ENCODE assay signal across 8 cellular contexts in the genomic region with DNA sequence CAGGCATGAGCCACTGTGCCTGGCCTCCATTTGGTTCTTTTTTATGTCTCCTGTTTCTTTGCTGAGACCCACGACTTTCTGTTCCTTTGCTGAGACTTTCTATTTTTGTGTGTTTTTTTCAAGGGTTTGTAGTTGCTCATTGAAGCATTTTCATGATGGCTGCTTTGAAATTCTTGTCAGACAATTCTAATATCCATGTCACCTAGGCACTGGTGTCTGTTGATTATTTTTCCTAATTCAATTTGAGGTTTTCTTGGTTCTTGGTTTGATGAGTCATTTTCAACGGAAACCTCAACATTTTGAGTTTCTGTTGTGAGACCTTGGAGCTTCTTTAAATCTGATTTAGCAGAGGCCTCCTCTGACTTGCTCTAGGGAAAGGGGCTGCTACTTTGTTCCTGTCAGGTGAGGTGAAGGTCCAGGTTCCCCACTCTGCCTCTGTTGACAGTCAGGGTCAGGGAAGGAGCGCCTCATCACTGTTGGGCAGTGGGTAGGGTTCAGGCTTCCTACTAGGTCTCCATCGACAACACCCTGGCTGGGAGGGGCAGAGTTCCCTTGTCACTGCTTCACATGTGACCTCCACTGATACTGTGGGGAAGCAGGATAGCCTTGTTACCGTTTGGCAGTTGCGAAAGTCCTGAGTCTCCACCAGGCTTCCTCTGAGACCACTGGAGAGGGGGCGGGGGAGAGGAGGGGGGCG.
A peak's percentile ranks its signal among the peaks of the same experiment; 100 is the strongest.
DNase-seq lines count a peak whose midpoint lies in the region; TF ChIP-seq lines count a peak whose summit lies in the region.

No MANE protein-coding gene starts in this region.

- H3K27me3 ChIP-seq in CD4-positive, alpha-beta memory T cell (ENCODE audit: insufficient read depth, low read length) = no peaks in the 10 kb centered on the region

- peaks cover 0 to 10% (median 7%) of the 10 kb centered on the region in 8 donors for H3K9me3 Mint-ChIP-seq in CD4-positive, alpha-beta memory T cell

- POLR2A ChIA-PET in CD4-positive, alpha-beta memory T cell (lab: Charles Lee; ENCODE audit: partially characterized antibody) = interaction anchor here (0.7 to 4.2 kb wide), 17 partner anchors 9 to 674 kb away, joined by 3 to 36 read pairs (median 4); partner anchors contain the start of genes AP5S1 and RNF24
- POLR2A ChIA-PET in HEK293 (lab: Yijun Ruan, JAX) = no interaction called here

- TF ChIP-seq CTCF in HEK293 (tag by site-specific recombination; IDR thresholded peaks at IDR 0.05) = no peak

- peak overlapping the region; percentile 83 to 97 (median 94) for H3K27ac Mint-ChIP-seq in CD4-positive, alpha-beta memory T cell

- peaks cover 29 to 55% (median 42%) of the 10 kb centered on the region in 4 donors for H3K4me1 Mint-ChIP-seq in CD4-positive, alpha-beta memory T cell

- intact Hi-C loops in CD4-positive, alpha-beta memory T cell (cut with micrococcal nuclease) = loop anchor here (1.0 to 10.0 kb wide), 2 partner anchors 93 to 258 kb away; partner anchors contain the start of gene AP5S1

- H3K36me3 Mint-ChIP-seq in CD4-positive, alpha-beta memory T cell = peaks cover 3 to 9% of the 10 kb centered on the region in 2 donors

- peak overlapping the region in 1 of 2 donors; percentile 31 for H3K4me3 ChIP-seq in CD4-positive, alpha-beta memory T cell (ENCODE audit: low read length in 2 of 2)
- H3K4me3 ChIP-seq in HEK293 (ENCODE audit: low read depth, low read length) (no peak overlapping the region), iPS-18c (ENCODE audit: insufficient read depth, low read depth, low read length) (peak overlapping the region; percentile 26; the same call in 1 of the 2 replicates)

- H3K36me3 ChIP-seq in CD4-positive, alpha-beta memory T cell (ENCODE audit: insufficient read depth, low read length) = no peaks in the 10 kb centered on the region
- no peaks in the 10 kb centered on the region for H3K36me3 ChIP-seq in HEK293 (ENCODE audit: control insufficient read depth in 2 of 2, insufficient read depth in 1 of 2, low read length in 2 of 2)

- CTCF ChIA-PET in CD4-positive, alpha-beta memory T cell (lab: Charles Lee; ENCODE audit: partially characterized antibody) = interaction anchor here (1.0 to 6.1 kb wide), 6 partner anchors 10 to 262 kb away, joined by 3 to 97 read pairs (median 6); partner anchors contain the start of genes AP5S1 and RNF24
- CTCF ChIA-PET in HEK293 (lab: Yijun Ruan, JAX) = interaction anchor here (0.6 to 4.0 kb wide), 6 partner anchors 10 to 797 kb away, joined by 3 to 36 read pairs (median 3); partner anchors contain the start of gene RNF24

- peak; percentile 64 to 79 (median 70) for DNase-seq in CD4-positive, alpha-beta memory T cell
- DNase-seq in activated naive CD4-positive, alpha-beta T cell treated with anti-CD3 and anti-CD28 coated beads, Interleukin-2, amount 50 U/mL, for 16 hours = peak; percentile 32
- DNase-seq in stimulated activated CD8-positive, alpha-beta memory T cell treated with anti-CD3 and anti-CD28 coated beads, Interleukin-12 subunit alpha, Interleukin-12 subunit beta, amount 100 ng/mL, for 1 hour (ENCODE audit: low read depth) = peak; percentile 16
- DNase-seq in NCI-H524 treated with DMSO at 0.1 percent for 48 hours (lab: John Stamatoyannopoulos, UW) (no peak), NCI-H345 (lab: John Stamatoyannopoulos, UW) (no peak)

- H3K4me1 ChIP-seq in CD4-positive, alpha-beta memory T cell (ENCODE audit: insufficient read depth, low read length) = peaks cover 48% of the 10 kb centered on the region
- peaks cover 4% of the 10 kb centered on the region; the same call in 1 of the 2 replicates for H3K4me1 ChIP-seq in HEK293 (ENCODE audit: control insufficient read depth, insufficient read depth, low read length)

- peak; percentile 40; the same call in 1 of the 2 replicates for TF ChIP-seq POLR2A in Raji (IDR thresholded peaks at IDR 0.05; ENCODE audit: insufficient read depth, low read depth, low read length)

- peak overlapping the region; percentile 39 for H3K27ac ChIP-seq in CD4-positive, alpha-beta memory T cell (ENCODE audit: low read depth, low read length)
- H3K27ac ChIP-seq in HEK293 (ENCODE audit: extremely low read depth, low read depth, low read length) = no peak overlapping the region

- H3K27me3 Mint-ChIP-seq in CD4-positive, alpha-beta memory T cell = no peaks in the 10 kb centered on the region

- peak overlapping the region; percentile 30 to 88 (median 69) for H3K4me3 Mint-ChIP-seq in CD4-positive, alpha-beta memory T cell

- H3K9me3 ChIP-seq in CD4-positive, alpha-beta memory T cell (ENCODE audit: control insufficient read depth in 1 of 2, low read length in 2 of 2) = no peaks in the 10 kb centered on the region
- no peaks in the 10 kb centered on the region for H3K9me3 ChIP-seq in HEK293 (ENCODE audit: control insufficient read depth, insufficient read depth, low read depth, low read length)
- no peaks in the 10 kb centered on the region for H3K9me3 ChIP-seq in iPS-18c (ENCODE audit: control insufficient read depth, insufficient read depth, low read length)

TF ChIP-seq in HEK293, 187 proteins besides CTCF, POLR2A, EP300 and RAD21:
- no peak for TF ChIP-seq ZNF843 (tag by site-specific recombination; IDR thresholded peaks at IDR 0.05)
- no peak for TF ChIP-seq KLF17 (tag by site-specific recombination; IDR thresholded peaks at IDR 0.05)
- TF ChIP-seq ZNF664 (tag by site-specific recombination; IDR thresholded peaks at IDR 0.05) = peak; percentile 17; the same call in 1 of the 2 replicates

Comparison
In these comparisons a context has a peak if more than half of its experiments do, and no peak if none do; other contexts are left out.
1. DNase-seq: peak in CD4-positive, alpha-beta memory T cell (5 of 5), activated naive CD4-positive, alpha-beta T cell treated with anti-CD3 and anti-CD28 coated beads, Interleukin-2, amount 50 U/mL, for 16 hours (single experiment) and stimulated activated CD8-positive, alpha-beta memory T cell treated with anti-CD3 and anti-CD28 coated beads, Interleukin-12 subunit alpha, Interleukin-12 subunit beta, amount 100 ng/mL, for 1 hour (single experiment); none in NCI-H524 treated with DMSO at 0.1 percent for 48 hours (single experiment) and NCI-H345 (single experiment).